Comparison of ENCODE assay signal across 9 cellular contexts in genomic region chr12:92403210-92404175, GRCh38.
DNase-seq lines count a peak whose midpoint lies in the region; ATAC-seq and TF ChIP-seq lines count a peak whose summit lies in the region.
"Had no signal": no experiment of that assay in that cellular context is flagged by ENCODE, and none has a peak within 500 bp of the region (broad histone marks: within the 10 kb centered on the region; RNA-seq: fewer than 3 reads in every experiment).

No MANE protein-coding gene starts in this region.

- peak; percentile 2 for DNase-seq in NK-92 (lab: John Stamatoyannopoulos, UW; ENCODE audit: unreplicated experiment)
- DNase-seq in NK-92 treated with Interleukin-12 subunit alpha and Interleukin-12 subunit beta, amount 100 ng/mL, for 24 hours (lab: John Stamatoyannopoulos, UW): no peak
- peak; percentile 85 for DNase-seq in activated CD8-positive, alpha-beta T cell treated with anti-CD3 and anti-CD28 coated beads for 36 hours
- DNase-seq in naive thymus-derived CD4-positive, alpha-beta T cell: peak in 8 of 9 donors; percentile 50 to 89 (median 82)
- no peak for DNase-seq in mesothelial cell of epicardium (ENCODE audit: low spot score in 2 of 2, unreplicated experiment in 2 of 2)
- DNase-seq in dorsolateral prefrontal cortex: no peak
- no peak for DNase-seq in AG08395 (ENCODE audit: low spot score)

- H3K4me3 Mint-ChIP-seq in activated CD8-positive, alpha-beta T cell treated with anti-CD3 and anti-CD28 coated beads for 36 hours: peak overlapping the region; percentile 22
- H3K4me3 Mint-ChIP-seq in naive thymus-derived CD4-positive, alpha-beta T cell: peak overlapping the region; percentile 6 to 98 (median 74)
- H3K4me3 Mint-ChIP-seq in mesothelial cell of epicardium: no peak overlapping the region

- H3K27me3 ChIP-seq in naive thymus-derived CD4-positive, alpha-beta T cell (ENCODE audit: control insufficient read depth in 2 of 2, insufficient read depth in 2 of 2, low read length in 2 of 2): no peaks in the 10 kb centered on the region
- H3K27me3 ChIP-seq in dorsolateral prefrontal cortex: no peaks in the 10 kb centered on the region

- CTCF ChIA-PET in activated CD8-positive, alpha-beta T cell treated with anti-CD3 and anti-CD28 coated beads for 36 hours (lab: Charles Lee): interaction anchor here (0.8 to 2.8 kb wide), 10 partner anchors 11 to 1022 kb away, joined by 3 to 11 read pairs (median 4); partner anchors contain the start of gene BTG1
- CTCF ChIA-PET in naive thymus-derived CD4-positive, alpha-beta T cell (lab: Charles Lee): interaction anchor here (0.7 to 2.0 kb wide), 8 partner anchors 24 to 395 kb away, joined by 3 to 7 read pairs (median 4); partner anchors contain the start of gene BTG1

- H3K27ac ChIP-seq in naive thymus-derived CD4-positive, alpha-beta T cell (ENCODE audit: low read depth, low read length): peak overlapping the region; percentile 83
- H3K27ac ChIP-seq in dorsolateral prefrontal cortex: no peak overlapping the region
- H3K27ac ChIP-seq: 22Rv1 had no signal

- H3K4me1 ChIP-seq in naive thymus-derived CD4-positive, alpha-beta T cell (ENCODE audit: control insufficient read depth in 2 of 2, insufficient read depth in 2 of 2, low read length in 2 of 2): peaks cover 74 to 75% of the 10 kb centered on the region in 2 donors

- H3K4me1 Mint-ChIP-seq in activated CD8-positive, alpha-beta T cell treated with anti-CD3 and anti-CD28 coated beads for 36 hours (ENCODE audit: low read depth): peaks cover 81% of the 10 kb centered on the region
- H3K4me1 Mint-ChIP-seq in naive thymus-derived CD4-positive, alpha-beta T cell: peaks cover 51 to 94% (median 90%) of the 10 kb centered on the region in 7 donors
- H3K4me1 Mint-ChIP-seq in mesothelial cell of epicardium: peaks cover 26% of the 10 kb centered on the region

- peak; percentile 91 for ATAC-seq in HG03342 (IDR thresholded peaks at IDR 0.05; ENCODE audit: unreplicated experiment)
- ATAC-seq in activated CD8-positive, alpha-beta T cell treated with anti-CD3 and anti-CD28 coated beads for 36 hours: peak; percentile 70
- ATAC-seq in naive thymus-derived CD4-positive, alpha-beta T cell: peak; percentile 87

- TF ChIP-seq CTCF in activated CD8-positive, alpha-beta T cell treated with anti-CD3 and anti-CD28 coated beads for 36 hours (IDR thresholded peaks at IDR 0.05): no peak
- TF ChIP-seq CTCF in mesothelial cell of epicardium (IDR thresholded peaks at IDR 0.05; ENCODE audit: unreplicated experiment) (no peak), dorsolateral prefrontal cortex (IDR thresholded peaks at IDR 0.05 in 54 of 56, conservative IDR thresholded peaks at IDR 0.05 in 2 of 56; ENCODE audit: low read depth in 1 of 56, partially characterized antibody in 56 of 56) (no peak)

- POLR2A ChIA-PET in activated CD8-positive, alpha-beta T cell treated with anti-CD3 and anti-CD28 coated beads for 36 hours (lab: Charles Lee): interaction anchor here (0.8 to 8.5 kb wide), 13 partner anchors 10 to 525 kb away, joined by 3 to 88 read pairs (median 5); partner anchors contain the start of gene BTG1
- POLR2A ChIA-PET in naive thymus-derived CD4-positive, alpha-beta T cell (lab: Charles Lee): interaction anchor here (0.8 to 6.9 kb wide), 27 partner anchors 10 to 370 kb away, joined by 3 to 211 read pairs (median 5); partner anchors contain the start of gene BTG1

- H3K36me3 ChIP-seq in naive thymus-derived CD4-positive, alpha-beta T cell (ENCODE audit: control insufficient read depth in 2 of 3, insufficient read depth in 3 of 3, low read length in 3 of 3): no peaks in the 10 kb centered on the region

- peak overlapping the region; percentile 98 for H3K27ac Mint-ChIP-seq in activated CD8-positive, alpha-beta T cell treated with anti-CD3 and anti-CD28 coated beads for 36 hours
- peak overlapping the region; percentile 93 to 100 (median 98) for H3K27ac Mint-ChIP-seq in naive thymus-derived CD4-positive, alpha-beta T cell
- no peak overlapping the region for H3K27ac Mint-ChIP-seq in mesothelial cell of epicardium

- peaks cover 4% of the 10 kb centered on the region for H3K9me3 Mint-ChIP-seq in activated CD8-positive, alpha-beta T cell treated with anti-CD3 and anti-CD28 coated beads for 36 hours
- H3K9me3 Mint-ChIP-seq in naive thymus-derived CD4-positive, alpha-beta T cell: peaks cover 0 to 16% (median 4%) of the 10 kb centered on the region in 11 donors
- peaks cover 6% of the 10 kb centered on the region for H3K9me3 Mint-ChIP-seq in mesothelial cell of epicardium

- intact Hi-C loops in activated CD8-positive, alpha-beta T cell treated with anti-CD3 and anti-CD28 coated beads for 36 hours (cut with micrococcal nuclease): loop anchor here (5.0 to 10.0 kb wide), 4 partner anchors 69 to 1019 kb away; no protein-coding TSS in a partner anchor
- intact Hi-C loops in naive thymus-derived CD4-positive, alpha-beta T cell (cut with micrococcal nuclease): loop anchor here (1.0 to 10.0 kb wide), 15 partner anchors 10 to 589 kb away; partner anchors contain the start of gene EEA1 (in 1 of the 2)
- intact Hi-C loops in dorsolateral prefrontal cortex (cut with DNase I): no loop called here

- H3K36me3 Mint-ChIP-seq in activated CD8-positive, alpha-beta T cell treated with anti-CD3 and anti-CD28 coated beads for 36 hours (ENCODE audit: low read depth): peaks cover 22% of the 10 kb centered on the region
- peaks cover 0 to 22% (median 10%) of the 10 kb centered on the region in 5 donors for H3K36me3 Mint-ChIP-seq in naive thymus-derived CD4-positive, alpha-beta T cell
- H3K36me3 Mint-ChIP-seq in mesothelial cell of epicardium: no peaks in the 10 kb centered on the region

- no peaks in the 10 kb centered on the region for H3K27me3 Mint-ChIP-seq in activated CD8-positive, alpha-beta T cell treated with anti-CD3 and anti-CD28 coated beads for 36 hours
- no peaks in the 10 kb centered on the region for H3K27me3 Mint-ChIP-seq in naive thymus-derived CD4-positive, alpha-beta T cell
- H3K27me3 Mint-ChIP-seq in mesothelial cell of epicardium (ENCODE audit: low read depth): peaks cover 2% of the 10 kb centered on the region

- peak overlapping the region; percentile 6 for H3K4me3 ChIP-seq in naive thymus-derived CD4-positive, alpha-beta T cell (ENCODE audit: low read length)
- no peak overlapping the region for H3K4me3 ChIP-seq in dorsolateral prefrontal cortex

- H3K9me3 ChIP-seq in naive thymus-derived CD4-positive, alpha-beta T cell (ENCODE audit: control insufficient read depth in 2 of 3, low read length in 3 of 3): no peaks in the 10 kb centered on the region

Comparison
In these comparisons a context has a peak if more than half of its experiments do, and no peak if none do; other contexts are left out.
1. DNase-seq: peak in NK-92 (single experiment), activated CD8-positive, alpha-beta T cell treated with anti-CD3 and anti-CD28 coated beads for 36 hours (single experiment) and naive thymus-derived CD4-positive, alpha-beta T cell (8 of 9); none in NK-92 treated with Interleukin-12 subunit alpha and Interleukin-12 subunit beta, amount 100 ng/mL, for 24 hours (single experiment), mesothelial cell of epicardium (0 of 2), dorsolateral prefrontal cortex (0 of 10) and AG08395 (single experiment).
2. intact Hi-C loops: an anchor here in activated CD8-positive, alpha-beta T cell treated with anti-CD3 and anti-CD28 coated beads for 36 hours (5.0 to 10.0 kb wide) and naive thymus-derived CD4-positive, alpha-beta T cell (1.0 to 10.0 kb wide); none called in dorsolateral prefrontal cortex.
3. Peak in every context shown above with its lines, with median percentiles within 50 percentile points of each other: ATAC-seq.